4 cellular contexts compared by ENCODE assay signal in the genomic region with DNA sequence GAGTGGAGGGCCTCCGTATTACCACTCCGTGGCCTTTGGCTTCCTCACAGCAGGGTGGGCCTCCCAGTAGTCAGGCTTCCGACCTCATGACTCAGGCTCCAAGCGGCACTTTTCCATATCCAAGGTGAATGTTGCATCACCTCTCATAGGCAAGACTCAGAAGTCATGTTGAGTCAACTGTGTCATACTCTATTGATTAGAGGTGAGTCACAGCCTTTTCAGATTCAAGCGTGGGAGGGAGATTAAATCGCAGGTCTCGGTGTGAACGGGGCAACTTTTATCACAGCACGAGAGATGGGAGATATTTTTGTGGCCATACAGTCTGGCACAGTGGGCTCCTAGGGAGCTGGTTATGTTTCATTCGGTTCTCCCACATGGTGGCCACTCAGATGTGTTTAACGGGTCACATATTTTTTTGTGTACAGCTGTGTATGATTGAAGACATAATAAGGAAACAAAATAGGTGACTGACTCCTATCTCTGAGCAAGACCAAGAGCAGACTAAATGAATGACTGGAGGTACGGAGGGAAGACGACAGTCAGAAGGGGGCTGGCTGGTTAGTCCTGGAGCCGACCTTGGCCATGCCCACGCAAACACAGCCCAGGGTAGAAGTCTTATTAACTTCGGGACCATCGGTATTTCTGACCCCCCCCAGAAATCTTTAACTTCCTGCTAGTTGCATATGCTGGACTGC. TPM values are rescaled to one million over a fixed set of nuclear protein-coding genes. Genes with fewer than 3 reads are reported as not detected.
"Had no signal": no experiment of that assay in that cellular context is flagged by ENCODE, and none has a peak within 500 bp of the region (broad histone marks: within the 10 kb centered on the region; RNA-seq: fewer than 3 reads in every experiment).

No MANE protein-coding gene starts in this region.

RNA-seq across cellular contexts. Expression of a gene that starts 2.8 kb away (rescaled TPM):
- total RNA-seq: HFFc6, HT1080, IMR-90, K562 had no signal
- polyA plus RNA-seq: IMR-90, K562 had no signal

RNA-seq across cellular contexts. Expression of a gene that starts 30.5 kb away (rescaled TPM):
- total RNA-seq: HFFc6, HT1080, IMR-90, K562 had no signal
- polyA plus RNA-seq: IMR-90, K562 had no signal
